ENCODE assay signal across 10 cellular contexts in the genomic region with DNA sequence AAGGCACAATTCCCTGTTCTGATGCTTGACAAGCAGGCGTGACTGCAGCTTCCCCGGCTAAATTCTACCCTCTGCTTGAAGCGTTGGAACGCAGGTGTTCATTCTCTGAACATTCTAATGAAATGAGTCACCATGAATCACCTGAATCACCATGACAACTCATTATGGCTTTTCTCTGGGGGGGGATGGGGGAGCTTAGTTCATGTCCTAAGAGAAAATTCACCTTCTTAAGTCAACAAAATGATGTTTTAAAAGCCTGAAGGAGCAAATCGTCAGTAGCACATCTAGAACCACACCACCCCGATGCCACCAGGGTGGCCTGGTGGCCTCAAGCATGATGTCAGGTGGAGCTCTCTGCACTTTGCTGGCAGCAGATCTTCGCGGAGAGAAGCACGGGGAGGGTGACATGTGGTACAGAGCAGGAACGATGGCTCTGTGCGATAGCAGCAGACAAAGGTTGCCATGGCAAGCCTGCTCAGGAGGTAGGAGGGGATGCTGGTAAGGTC. TPM values are rescaled to one million over a fixed set of nuclear protein-coding genes. Genes with fewer than 3 reads are reported as not detected.
DNase-seq lines count a peak whose midpoint lies in the region; ATAC-seq and TF ChIP-seq lines count a peak whose summit lies in the region.
"Had no signal": no experiment of that assay in that cellular context is flagged by ENCODE, and none has a peak within 500 bp of the region (broad histone marks: within the 10 kb centered on the region; RNA-seq: fewer than 3 reads in every experiment).

No MANE protein-coding gene starts in this region.

- peak overlapping the region; percentile 28 for H3K4me2 ChIP-seq in skeletal muscle satellite cell (ENCODE audit: low read length)

- H3K4me1 ChIP-seq in skeletal muscle satellite cell (ENCODE audit: control insufficient read depth, insufficient read depth, low read length), result peaks cover 28% of the 10 kb centered on the region

- H3K36me3 Mint-ChIP-seq in activated CD4-positive, alpha-beta T cell treated with anti-CD3 and anti-CD28 coated beads for 36 hours (ENCODE audit: low read depth), result no peaks in the 10 kb centered on the region
- no peaks in the 10 kb centered on the region for H3K36me3 Mint-ChIP-seq in immature natural killer cell

- H3K4me3 ChIP-seq in skeletal muscle satellite cell (ENCODE audit: low read length), result no peak overlapping the region

- ATAC-seq in activated CD4-positive, alpha-beta T cell treated with anti-CD3 and anti-CD28 coated beads for 36 hours, result peak; percentile 73
- no peak for ATAC-seq in GM19463 (IDR thresholded peaks at IDR 0.05; ENCODE audit: unreplicated experiment)

- DNase-seq in activated CD4-positive, alpha-beta T cell treated with anti-CD3 and anti-CD28 coated beads for 36 hours, result peak; percentile 58
- no peak for DNase-seq in activated CD4-positive, alpha-beta T cell treated with anti-CD3 and anti-CD28 coated beads, Interleukin-2, amount 50 U/mL, for 1 hour
- peak; percentile 4 for DNase-seq in NCI-H226
- peak in 48 of 61 donors; percentile 13 to 93 (median 66) for DNase-seq in caudate nucleus (lab: John Stamatoyannopoulos, UW)
- no peak for DNase-seq in GM20000 (ENCODE audit: low spot score)
- DNase-seq in immature natural killer cell, result no peak

- H3K27ac Mint-ChIP-seq in activated CD4-positive, alpha-beta T cell treated with anti-CD3 and anti-CD28 coated beads for 36 hours, result no peak overlapping the region
- H3K27ac Mint-ChIP-seq in immature natural killer cell, result no peak overlapping the region

- peak overlapping the region; percentile 86 for H3K27ac ChIP-seq in caudate nucleus (ENCODE audit: low read depth, low read length)

- peaks cover 27% of the 10 kb centered on the region for H3K4me1 Mint-ChIP-seq in activated CD4-positive, alpha-beta T cell treated with anti-CD3 and anti-CD28 coated beads for 36 hours
- H3K4me1 Mint-ChIP-seq in immature natural killer cell, result no peaks in the 10 kb centered on the region

- intact Hi-C loops in activated CD4-positive, alpha-beta T cell treated with anti-CD3 and anti-CD28 coated beads for 36 hours (cut with DNase I, micrococcal nuclease), result loop anchor here (2.0 to 5.0 kb wide), 4 partner anchors 63 to 591 kb away; no protein-coding TSS in a partner anchor

- peak overlapping the region; percentile 34 for H3K4me3 Mint-ChIP-seq in activated CD4-positive, alpha-beta T cell treated with anti-CD3 and anti-CD28 coated beads for 36 hours
- no peak overlapping the region for H3K4me3 Mint-ChIP-seq in immature natural killer cell

- H3K9me3 ChIP-seq in skeletal muscle satellite cell (replicated peaks; ENCODE audit: low read length), result no peaks in the 10 kb centered on the region

- TF ChIP-seq CTCF in GM20000 (IDR thresholded peaks at IDR 0.05; ENCODE audit: extremely low read depth, missing control alignments), result no peak

- POLR2A ChIA-PET in activated CD4-positive, alpha-beta T cell treated with anti-CD3 and anti-CD28 coated beads for 36 hours (lab: Charles Lee), result no interaction called here

- H3K9me3 Mint-ChIP-seq in activated CD4-positive, alpha-beta T cell treated with anti-CD3 and anti-CD28 coated beads for 36 hours (ENCODE audit: low read depth), result no peaks in the 10 kb centered on the region
- no peaks in the 10 kb centered on the region for H3K9me3 Mint-ChIP-seq in immature natural killer cell

- H3K36me3 ChIP-seq in skeletal muscle satellite cell (ENCODE audit: insufficient read depth, low read length), result no peaks in the 10 kb centered on the region

- H3K9ac ChIP-seq in skeletal muscle satellite cell (ENCODE audit: low read depth, low read length), result no peak overlapping the region

- H3K27me3 ChIP-seq in skeletal muscle satellite cell (ENCODE audit: control insufficient read depth, insufficient read depth, low read length), result no peaks in the 10 kb centered on the region

- peaks cover 19% of the 10 kb centered on the region for H3K27me3 Mint-ChIP-seq in activated CD4-positive, alpha-beta T cell treated with anti-CD3 and anti-CD28 coated beads for 36 hours
- H3K27me3 Mint-ChIP-seq in immature natural killer cell (ENCODE audit: low read depth in 3 of 3), result peaks cover 0 to 4% (median 0%) of the 10 kb centered on the region in 3 donors

- CTCF ChIA-PET in activated CD4-positive, alpha-beta T cell treated with anti-CD3 and anti-CD28 coated beads for 36 hours (lab: Charles Lee), result interaction anchor here (0.8 to 1.1 kb wide), 4 partner anchors 13 to 102 kb away, joined by 3 to 5 read pairs (median 4); no protein-coding TSS in a partner anchor

RNA-seq across cellular contexts. Expression of a gene that starts 33.8 kb away (rescaled TPM):
- total RNA-seq in activated CD4-positive, alpha-beta T cell treated with anti-CD3 and anti-CD28 coated beads for 36 hours, result under 1 TPM; 0.28 to 0.53 TPM
- not detected in 2 replicates for total RNA-seq in skeletal muscle satellite cell (2012; rRNA removed)
- not detected for polyA plus RNA-seq in immature natural killer cell
- total RNA-seq: fibroblast of lung had no signal
- polyA plus RNA-seq: AG04450, fibroblast of lung had no signal

Comparison
In these comparisons a context has a peak if more than half of its experiments do, and no peak if none do; other contexts are left out.
1. DNase-seq: peak in activated CD4-positive, alpha-beta T cell treated with anti-CD3 and anti-CD28 coated beads for 36 hours (single experiment), NCI-H226 (single experiment) and caudate nucleus (48 of 61); none in activated CD4-positive, alpha-beta T cell treated with anti-CD3 and anti-CD28 coated beads, Interleukin-2, amount 50 U/mL, for 1 hour (single experiment), GM20000 (single experiment) and immature natural killer cell (0 of 3).